ENCODE assay signal across 1 cellular context in the genomic region with DNA sequence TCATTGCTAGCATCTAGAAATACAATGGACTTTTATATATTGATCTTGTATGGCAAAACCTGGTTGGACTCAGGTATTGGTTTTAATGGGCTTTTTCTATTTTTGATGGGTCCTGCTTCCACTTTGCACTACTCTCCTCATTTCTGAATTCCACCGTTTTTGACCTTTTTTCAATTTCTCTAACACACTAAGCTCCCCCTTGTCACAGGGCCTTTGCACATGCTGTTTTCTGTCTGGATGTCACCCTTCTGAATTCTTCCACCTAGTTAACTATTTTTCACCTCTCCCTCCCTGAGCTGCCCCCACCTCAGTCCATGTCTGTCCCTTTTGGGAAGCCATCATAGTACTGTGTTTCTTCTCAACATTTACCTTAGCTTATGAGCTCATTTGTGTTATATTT.
TF ChIP-seq lines count a peak whose summit lies in the region.

No MANE protein-coding gene starts in this region.

TF ChIP-seq in endothelial cell of umbilical vein, 7 proteins besides CTCF, POLR2A, EP300 and RAD21 (continued from another document):
- TF ChIP-seq FOS (IDR thresholded peaks at IDR 0.05; ENCODE audit: borderline replicate concordance, insufficient read depth, low read length) (no peak), POLR2AphosphoS5 (IDR thresholded peaks at IDR 0.05; ENCODE audit: insufficient read depth, low read depth, low read length) (no peak), MYC (IDR thresholded peaks at IDR 0.05; ENCODE audit: low read depth, low read length) (no peak), EZH2 (IDR thresholded peaks at IDR 0.05; ENCODE audit: borderline replicate concordance, low read depth, low read length, severe bottlenecking) (no peak), GATA2 (IDR thresholded peaks at IDR 0.05; ENCODE audit: insufficient read depth, insufficient read length, low read depth, low read length) (no peak)
